17 cellular contexts compared by ENCODE assay signal in genomic region chr4:168919706-168920324, GRCh38.
DNase-seq lines count a peak whose midpoint lies in the region; ATAC-seq and TF ChIP-seq lines count a peak whose summit lies in the region.
"Had no signal": no experiment of that assay in that cellular context is flagged by ENCODE, and none has a peak within 500 bp of the region (broad histone marks: within the 10 kb centered on the region; RNA-seq: fewer than 3 reads in every experiment).

No MANE protein-coding gene starts in this region.

- H3K9me3 ChIP-seq in gastroesophageal sphincter (no peaks in the 10 kb centered on the region), muscle layer of colon (ENCODE audit: low read length) (no peaks in the 10 kb centered on the region), uterus (no peaks in the 10 kb centered on the region)
- H3K9me3 ChIP-seq: suprapubic skin had no signal

- intact Hi-C loops in uterus (cut with DNase I; ENCODE audit: low total_unique reads) = loop anchor here (2.0 to 10.0 kb wide), 2 partner anchors 335 to 565 kb away; no protein-coding TSS in a partner anchor

- TF ChIP-seq CTCF in gastroesophageal sphincter (IDR thresholded peaks at IDR 0.05) (no peak), uterus (IDR thresholded peaks at IDR 0.05) (no peak)

- H3K4me1 ChIP-seq in gastroesophageal sphincter (peaks cover 3 to 71% (median 3%) of the 10 kb centered on the region in 3 donors), muscle layer of colon (ENCODE audit: insufficient read depth, low read length) (peaks cover 32% of the 10 kb centered on the region), uterus (peaks cover 3 to 4% of the 10 kb centered on the region in 2 donors)
- H3K4me1 ChIP-seq: suprapubic skin had no signal

- H3K27ac ChIP-seq in gastroesophageal sphincter (peak overlapping the region; percentile 35 to 72 (median 58)), muscle layer of colon (ENCODE audit: low read depth, low read length) (peak overlapping the region; percentile 0), uterus (peak overlapping the region; percentile 68 to 70)
- H3K27ac ChIP-seq: 22Rv1, suprapubic skin had no signal

- H3K36me3 ChIP-seq in gastroesophageal sphincter = peaks cover 16 to 96% of the 10 kb centered on the region in 2 donors
- peaks cover 59% of the 10 kb centered on the region for H3K36me3 ChIP-seq in muscle layer of colon (ENCODE audit: insufficient read depth, low read length)
- no peaks in the 10 kb centered on the region for H3K36me3 ChIP-seq in uterus

- H3K4me3 ChIP-seq in gastroesophageal sphincter (no peak overlapping the region), muscle layer of colon (ENCODE audit: low read depth in 1 of 2, low read length in 2 of 2) (no peak overlapping the region), uterus (no peak overlapping the region)
- H3K4me3 ChIP-seq: suprapubic skin had no signal

- TF ChIP-seq POLR2A in gastroesophageal sphincter (IDR thresholded peaks at IDR 0.05) (no peak), uterus (IDR thresholded peaks at IDR 0.05) (no peak)

- WGBS in gastroesophageal sphincter (ENCODE audit: low coverage in 1 of 2), 2 donors = 36 to 44% methylated on average over 3 to 4 of the region's 4 CpGs

- no peak overlapping the region for H3K9ac ChIP-seq in muscle layer of colon (ENCODE audit: low read length)

- DNase-seq in DMS 273 (lab: John Stamatoyannopoulos, UW; ENCODE audit: unreplicated experiment) (peak; percentile 34), DMS 273 treated with DMSO at 0.1 percent for 48 hours (lab: John Stamatoyannopoulos, UW) (no peak), uterus (no peak), UCSD-AML1 (lab: John Stamatoyannopoulos, UW; ENCODE audit: unreplicated experiment) (no peak), anterior cingulate cortex (lab: John Stamatoyannopoulos, UW) (no peak)
- DNase-seq: activated CD8-positive, alpha-beta memory T cell treated with anti-CD3 and anti-CD28 coated beads for 24 hours; activated effector memory CD4-positive, alpha-beta T cell treated with Interleukin-2 at 50 U/mL for 16 hours; amniotic stem cell; dermis blood vessel endothelial cell; naive thymus-derived CD8-positive, alpha-beta T cell; NCI-H510A had no signal

- peak; percentile 20 for ATAC-seq in gastroesophageal sphincter
- no peak for ATAC-seq in GM21723 (IDR thresholded peaks at IDR 0.05; ENCODE audit: unreplicated experiment)
- ATAC-seq: esophagus mucosa; naive thymus-derived CD8-positive, alpha-beta T cell had no signal

- TF ChIP-seq EP300 in gastroesophageal sphincter (IDR thresholded peaks at IDR 0.05) = no peak

- H3K27me3 ChIP-seq in gastroesophageal sphincter = no peaks in the 10 kb centered on the region
- H3K27me3 ChIP-seq in muscle layer of colon (ENCODE audit: control insufficient read depth in 1 of 2, insufficient read depth in 2 of 2, low read length in 2 of 2) = no peaks in the 10 kb centered on the region
- H3K27me3 ChIP-seq in uterus = no peaks in the 10 kb centered on the region
- H3K27me3 ChIP-seq: suprapubic skin had no signal

Comparison
In these comparisons a context has a peak if more than half of its experiments do, and no peak if none do; other contexts are left out.
1. H3K27ac ChIP-seq: peak in every context shown above with its lines; median percentile 69 in uterus; 58 in gastroesophageal sphincter; 0 in muscle layer of colon.